Comparison of ENCODE assay signal across 19 cellular contexts in the genomic region with DNA sequence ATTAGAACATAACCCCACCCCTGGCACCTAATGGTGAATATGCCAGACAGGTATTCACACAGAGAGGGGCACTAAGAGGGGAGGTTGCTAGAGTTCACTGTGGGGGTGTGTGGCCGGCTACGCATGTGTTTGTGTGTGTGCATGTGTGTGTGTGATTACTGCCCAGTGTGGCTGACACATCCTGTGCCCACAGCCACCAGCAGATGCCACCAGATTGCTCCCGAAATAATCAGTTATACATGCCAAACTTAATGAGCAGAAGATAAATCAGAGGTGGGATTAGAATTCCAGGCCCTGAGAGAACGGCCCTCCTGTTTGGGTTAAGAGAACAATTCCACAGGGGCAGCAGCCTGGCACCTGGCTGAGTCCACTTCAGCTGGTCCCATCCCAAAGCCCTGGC.
DNase-seq lines count a peak whose midpoint lies in the region; ATAC-seq and TF ChIP-seq lines count a peak whose summit lies in the region.
"Had no signal": no experiment of that assay in that cellular context is flagged by ENCODE, and none has a peak within 500 bp of the region (broad histone marks: within the 10 kb centered on the region; RNA-seq: fewer than 3 reads in every experiment).

No MANE protein-coding gene starts in this region.

- no peaks in the 10 kb centered on the region for H3K9me3 ChIP-seq in Panc1 (ENCODE audit: control insufficient read depth, insufficient read depth, low read depth, low read length)
- H3K9me3 ChIP-seq: esophagus muscularis mucosa, MG63, SJSA1, stomach had no signal

- no peak overlapping the region for H3K4me3 ChIP-seq in Panc1 (ENCODE audit: low read depth in 2 of 2, low read length in 2 of 2)
- H3K4me3 ChIP-seq: esophagus muscularis mucosa, MG63, SJSA1, stomach had no signal

- intact Hi-C loops in Panc1 (cut with micrococcal nuclease; ENCODE audit: unreplicated experiment) (loop anchor here (5.0 kb wide), 1 partner anchor 139 kb away; no protein-coding TSS in a partner anchor), sciatic nerve (cut with DNase I) (no loop called here)

- H3K4me1 ChIP-seq in Panc1 (ENCODE audit: control insufficient read depth, insufficient read depth, low read length) = no peaks in the 10 kb centered on the region
- H3K4me1 ChIP-seq in foreskin keratinocyte = no peaks in the 10 kb centered on the region
- H3K4me1 ChIP-seq: esophagus muscularis mucosa, stomach had no signal

- no TSS peak for BruUV-seq in Panc1 (replicated peaks; lab: Mats Ljungman, UMichigan)

- ATAC-seq in Panc1 (peak; percentile 48; the same call in 1 of the 2 replicates), foreskin keratinocyte (no peak), sciatic nerve (peak; percentile 38), HG03565 (IDR thresholded peaks at IDR 0.05; ENCODE audit: unreplicated experiment) (no peak)

- CTCF ChIA-PET in Panc1 (lab: Charles Lee) = no interaction called here

- TF ChIP-seq CTCF in Panc1 (IDR thresholded peaks at IDR 0.05) (no peak), foreskin keratinocyte (conservative IDR thresholded peaks at IDR 0.05) (peak; percentile 10)

- no peaks in the 10 kb centered on the region for H3K36me3 ChIP-seq in Panc1 (ENCODE audit: control insufficient read depth, insufficient read depth, low read length)
- H3K36me3 ChIP-seq: esophagus muscularis mucosa, MG63, SJSA1, stomach had no signal

- DNase-seq in NCI-H1417 (lab: John Stamatoyannopoulos, UW) = peak in 2 of 3 experiments; percentile 2 to 34
- DNase-seq in NCI-H1417 treated with DMSO at 0.1 percent for 48 hours (lab: John Stamatoyannopoulos, UW) = no peak
- no peak for DNase-seq in Panc1 (ENCODE audit: low read depth, low spot score)
- DNase-seq in foreskin keratinocyte = no peak
- no peak for DNase-seq in sciatic nerve (ENCODE audit: low spot score)
- no peak for DNase-seq in EL
- no peak for DNase-seq in mesenteric fat pad (ENCODE audit: low spot score)
- DNase-seq: 8988T; activated CD4-positive, alpha-beta T cell treated with anti-CD3 and anti-CD28 coated beads for 48 hours; CD4-positive, alpha-beta T cell; DMS79 treated with DMSO at 0.1 percent for 48 hours; immature natural killer cell; MG63; NCI-H2029; retina; stomach had no signal

- POLR2A ChIA-PET in Panc1 (lab: Charles Lee) = no interaction called here

- in situ Hi-C loops in Panc1 (cut with HindIII; ENCODE audit: low pct_unique_long_range_greater_than_20kb, low sequenced_read_pairs) = no loop called here

- no peak overlapping the region for H3K27ac ChIP-seq in Panc1 (ENCODE audit: low read length)
- no peak overlapping the region for H3K27ac ChIP-seq in foreskin keratinocyte
- H3K27ac ChIP-seq: esophagus muscularis mucosa, SJSA1, stomach had no signal

- H3K27me3 ChIP-seq in Panc1 (ENCODE audit: control insufficient read depth, insufficient read depth, low read length) (peaks cover 3% of the 10 kb centered on the region; the same call in 1 of the 2 replicates), foreskin keratinocyte (peaks cover 23% of the 10 kb centered on the region)
- H3K27me3 ChIP-seq: MG63, SJSA1 had no signal

Comparison
In these comparisons a context has a peak if more than half of its experiments do, and no peak if none do; other contexts are left out.
1. DNase-seq: peak in NCI-H1417 (2 of 3); none in NCI-H1417 treated with DMSO at 0.1 percent for 48 hours (single experiment), Panc1 (single experiment), foreskin keratinocyte (0 of 2), sciatic nerve (single experiment), EL (single experiment) and mesenteric fat pad (single experiment).
2. ATAC-seq: peak in Panc1 (single experiment) and sciatic nerve (single experiment); none in foreskin keratinocyte (single experiment) and HG03565 (single experiment).